Comparison of ENCODE assay signal across 8 cellular contexts in the genomic region with DNA sequence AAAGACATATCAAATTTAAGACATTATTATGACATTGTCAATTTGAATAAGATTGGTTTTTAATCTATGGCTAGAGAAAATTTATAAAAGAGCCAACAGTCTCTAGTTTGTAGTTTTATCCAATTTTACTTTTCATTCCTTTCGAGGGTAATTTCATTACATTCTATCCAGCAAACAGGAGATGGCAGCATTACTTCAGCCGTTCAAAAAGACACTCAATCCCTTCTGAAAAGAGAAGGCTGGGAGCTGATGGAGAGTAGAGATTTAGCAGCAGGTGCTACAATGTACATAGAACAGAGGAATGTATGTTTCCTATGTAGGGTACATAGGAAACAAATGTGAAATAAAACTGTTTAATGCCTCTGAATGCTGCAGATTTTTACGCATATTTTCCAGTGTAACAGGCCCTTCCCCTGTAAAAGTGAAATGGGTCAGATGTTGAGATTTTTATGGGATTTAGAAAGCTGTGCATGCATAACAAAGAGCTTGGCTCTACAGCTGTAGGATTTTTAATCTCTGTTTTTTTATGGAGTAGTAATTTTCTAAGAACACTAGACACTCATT. TPM values are rescaled to one million over a fixed set of nuclear protein-coding genes. Genes with fewer than 3 reads are reported as not detected.
A peak's percentile ranks its signal among the peaks of the same experiment; 100 is the strongest.
DNase-seq lines count a peak whose midpoint lies in the region; TF ChIP-seq lines count a peak whose summit lies in the region.

No MANE protein-coding gene starts in this region.

- no peak for TF ChIP-seq EP300 in ovary (IDR thresholded peaks at IDR 0.05)

- TF ChIP-seq CTCF in cardiac fibroblast (IDR thresholded peaks at IDR 0.05; ENCODE audit: low read depth, low read length) (peak; percentile 51), osteocyte (IDR thresholded peaks at IDR 0.05) (peak; percentile 78), ovary (IDR thresholded peaks at IDR 0.05) (peak in 1 of 3 donors; percentile 22), coronary artery (IDR thresholded peaks at IDR 0.05) (no peak)

- no peak for TF ChIP-seq POLR2A in ovary (IDR thresholded peaks at IDR 0.05)

- no peaks in the 10 kb centered on the region for H3K27me3 Mint-ChIP-seq in osteocyte (ENCODE audit: unreplicated experiment)

- no peak overlapping the region for H3K27ac Mint-ChIP-seq in osteocyte (ENCODE audit: unreplicated experiment)

- H3K9me3 Mint-ChIP-seq in osteocyte (ENCODE audit: unreplicated experiment) = no peaks in the 10 kb centered on the region

- H3K27ac ChIP-seq in ovary (no peak overlapping the region), coronary artery (no peak overlapping the region)

- DNase-seq in SKM-1 treated with dmso at 0.1 percent for 144 hours (lab: John Stamatoyannopoulos, UW; ENCODE audit: unreplicated experiment) (peak; percentile 39), SKM-1 (lab: John Stamatoyannopoulos, UW; ENCODE audit: unreplicated experiment) (no peak), NCI-H2196 (lab: John Stamatoyannopoulos, UW; ENCODE audit: unreplicated experiment) (peak; percentile 71), cardiac fibroblast (ENCODE audit: low read depth in 2 of 2) (peak; percentile 60), osteocyte (ENCODE audit: extremely low spot score, unreplicated experiment) (no peak), ovary (no peak), coronary artery (ENCODE audit: low spot score) (no peak)
- DNase-seq in stimulated activated naive CD4-positive, alpha-beta T cell (lab: John Stamatoyannopoulos, UW) = no peak

- H3K4me1 Mint-ChIP-seq in osteocyte (ENCODE audit: unreplicated experiment) = no peaks in the 10 kb centered on the region

- no peaks in the 10 kb centered on the region for H3K36me3 Mint-ChIP-seq in osteocyte (ENCODE audit: unreplicated experiment)

- H3K36me3 ChIP-seq in ovary = no peaks in the 10 kb centered on the region

- no peaks in the 10 kb centered on the region for H3K4me1 ChIP-seq in ovary (ENCODE audit: insufficient read depth)

- intact Hi-C loops in ovary (cut with DNase I) = no loop called here

- no peak overlapping the region for H3K4me3 Mint-ChIP-seq in osteocyte (ENCODE audit: unreplicated experiment)

- no peaks in the 10 kb centered on the region for H3K27me3 ChIP-seq in ovary

- H3K9me3 ChIP-seq in ovary = no peaks in the 10 kb centered on the region

- 33 to 39% (median 35%) methylated on average over 3 of the region's 3 CpGs for WGBS in ovary, 3 donors

- H3K4me3 ChIP-seq in cardiac fibroblast (replicated peaks in 1 of 2; ENCODE audit: low read depth in 2 of 2, low read length in 2 of 2) = no peak overlapping the region
- no peak overlapping the region for H3K4me3 ChIP-seq in ovary
- no peak overlapping the region for H3K4me3 ChIP-seq in coronary artery

RNA-seq across cellular contexts. Expression of a gene that starts 15.9 kb away (rescaled TPM):
- 934 and 950 TPM in 2 replicates for total RNA-seq in osteocyte
- total RNA-seq in ovary = 1,000 to 10,000 TPM; 1,933 to 6,320 (median 2,198) TPM
- polyA plus RNA-seq in ovary = 1,000 to 10,000 TPM; 2,239 to 5,658 TPM

RNA-seq across cellular contexts. Expression of a gene that starts 31.9 kb away (rescaled TPM):
- 3.3 and 4.9 TPM in 2 replicates for total RNA-seq in osteocyte
- total RNA-seq in ovary = 10 to 100 TPM in 3 of 7 donors, 1 to 10 TPM in 4; 3.2 to 10.9 (median 9.7) TPM
- polyA plus RNA-seq in ovary = 10 to 100 TPM in 1 of 2 donors, 1 to 10 TPM in 1; 6.5 to 15.2 TPM

Comparison
In these comparisons a context has a peak if more than half of its experiments do, and no peak if none do; other contexts are left out.
1. DNase-seq: peak in SKM-1 treated with dmso at 0.1 percent for 144 hours (single experiment), NCI-H2196 (single experiment) and cardiac fibroblast (2 of 2); none in SKM-1 (single experiment), osteocyte (single experiment), ovary (0 of 5), coronary artery (single experiment) and stimulated activated naive CD4-positive, alpha-beta T cell (0 of 6).